In genomic region chr2:212858496-212858895, GRCh38 we compare ENCODE assay signal across 19 cellular contexts.
"Had no signal": no experiment of that assay in that cellular context is flagged by ENCODE, and none has a peak within 500 bp of the region (broad histone marks: within the 10 kb centered on the region; RNA-seq: fewer than 3 reads in every experiment).

No MANE protein-coding gene starts in this region.

- ATAC-seq: activated CD8-positive, alpha-beta T cell treated with anti-CD3 and anti-CD28 coated beads for 36 hours; activated naive CD4-positive, alpha-beta T cell treated with anti-CD3 and anti-CD28 coated beads, Interleukin-2, amount 50 U/mL, for 72 hours; left lobe of liver; naive thymus-derived CD8-positive, alpha-beta T cell; pancreas; psoas muscle had no signal

- DNase-seq: activated CD4-positive, alpha-beta T cell treated with anti-CD3 and anti-CD28 coated beads, Interleukin-2, amount 10 ng/mL, durations not matched to agents 7 days and 5 days; activated CD8-positive, alpha-beta T cell treated with anti-CD3 and anti-CD28 coated beads for 36 hours; colonic mucosa; dorsolateral prefrontal cortex; endodermal cell; naive thymus-derived CD8-positive, alpha-beta T cell; pancreas; psoas muscle; spleen; stimulated activated CD4-positive, alpha-beta T cell treated with anti-CD3 and anti-CD28 coated beads, Interleukin-4, amount 100 ng/mL, for 1 hour; stimulated activated naive CD4-positive, alpha-beta T cell; upper lobe of left lung had no signal

- H3K4me3 Mint-ChIP-seq: activated CD4-positive, alpha-beta T cell treated with anti-CD3 and anti-CD28 coated beads, Interleukin-2, amount 10 ng/mL, durations not matched to agents 7 days and 5 days; activated CD8-positive, alpha-beta T cell treated with anti-CD3 and anti-CD28 coated beads for 36 hours; endodermal cell; naive thymus-derived CD8-positive, alpha-beta T cell had no signal

- H3K4me1 ChIP-seq: ascending aorta, colonic mucosa, pancreas, psoas muscle, right atrium auricular region, spleen, upper lobe of left lung had no signal

- H3K27me3 ChIP-seq: ascending aorta, colonic mucosa, dorsolateral prefrontal cortex, neutrophil, pancreas, right atrium auricular region, spleen, upper lobe of left lung had no signal

- H3K4me3 ChIP-seq: ascending aorta, colonic mucosa, dorsolateral prefrontal cortex, lung, pancreas, psoas muscle, right atrium auricular region, spleen, thoracic aorta, upper lobe of left lung had no signal

- H3K27me3 Mint-ChIP-seq: activated CD4-positive, alpha-beta T cell treated with anti-CD3 and anti-CD28 coated beads, Interleukin-2, amount 10 ng/mL, durations not matched to agents 7 days and 5 days; activated CD8-positive, alpha-beta T cell treated with anti-CD3 and anti-CD28 coated beads for 36 hours; naive thymus-derived CD8-positive, alpha-beta T cell had no signal

- H3K36me3 ChIP-seq: ascending aorta, colonic mucosa, neutrophil, pancreas, right atrium auricular region, spleen, thoracic aorta, upper lobe of left lung had no signal

- H3K27ac Mint-ChIP-seq: activated CD4-positive, alpha-beta T cell treated with anti-CD3 and anti-CD28 coated beads, Interleukin-2, amount 10 ng/mL, durations not matched to agents 7 days and 5 days; activated CD8-positive, alpha-beta T cell treated with anti-CD3 and anti-CD28 coated beads for 36 hours; activated naive CD4-positive, alpha-beta T cell treated with anti-CD3 and anti-CD28 coated beads, Interleukin-2, amount 50 U/mL, for 72 hours; endodermal cell; naive thymus-derived CD8-positive, alpha-beta T cell had no signal

- H3K4me1 Mint-ChIP-seq: activated CD4-positive, alpha-beta T cell treated with anti-CD3 and anti-CD28 coated beads, Interleukin-2, amount 10 ng/mL, durations not matched to agents 7 days and 5 days; endodermal cell had no signal

- H3K27ac ChIP-seq: ascending aorta, colonic mucosa, dorsolateral prefrontal cortex, neutrophil, pancreas, psoas muscle, right atrium auricular region, spleen, thoracic aorta, upper lobe of left lung had no signal
